Comparison of ENCODE assay signal across 7 cellular contexts in genomic region chr10:8053446-8054242, GRCh38. TPM values are rescaled to one million over a fixed set of nuclear protein-coding genes. Genes with fewer than 3 reads are reported as not detected.
DNase-seq lines count a peak whose midpoint lies in the region; ATAC-seq, FAIRE-seq and TF ChIP-seq lines count a peak whose summit lies in the region.

No MANE protein-coding gene starts in this region.

- peak overlapping the region in 56 of 59 donors; percentile 2 to 68 (median 40) for H3K4me3 ChIP-seq in dorsolateral prefrontal cortex
- peak overlapping the region; percentile 17 for H3K4me3 ChIP-seq in lung

- H3K27me3 Mint-ChIP-seq in activated CD4-positive, alpha-beta T cell treated with anti-CD3 and anti-CD28 coated beads, Interleukin-2, amount 10 ng/mL, durations not matched to agents 24 days and 14 days, result peaks cover 24% of the 10 kb centered on the region

- H3K27ac Mint-ChIP-seq in activated CD4-positive, alpha-beta T cell treated with anti-CD3 and anti-CD28 coated beads, Interleukin-2, amount 10 ng/mL, durations not matched to agents 24 days and 14 days, result peak overlapping the region; percentile 98

- peak overlapping the region; percentile 90 for H3K4me3 Mint-ChIP-seq in activated CD4-positive, alpha-beta T cell treated with anti-CD3 and anti-CD28 coated beads, Interleukin-2, amount 10 ng/mL, durations not matched to agents 24 days and 14 days

- H3K36me3 Mint-ChIP-seq in activated CD4-positive, alpha-beta T cell treated with anti-CD3 and anti-CD28 coated beads, Interleukin-2, amount 10 ng/mL, durations not matched to agents 24 days and 14 days (ENCODE audit: low read depth), result peaks cover 38% of the 10 kb centered on the region

- no peaks in the 10 kb centered on the region for H3K9me3 Mint-ChIP-seq in activated CD4-positive, alpha-beta T cell treated with anti-CD3 and anti-CD28 coated beads, Interleukin-2, amount 10 ng/mL, durations not matched to agents 24 days and 14 days

- FAIRE-seq in GM18507 (lab: Jason Lieb, UNC), result peak; percentile 50

- ATAC-seq in HG02763 (IDR thresholded peaks at IDR 0.05; ENCODE audit: unreplicated experiment) (peak; percentile 68), lung (ENCODE audit: insufficient read depth, low FRiP score) (peak; percentile 76)

- 1 to 3% methylated on average over 48 to 60 of the region's 60 CpGs for WGBS in lung, 2 donors

- no peaks in the 10 kb centered on the region for H3K36me3 ChIP-seq in lung (ENCODE audit: control insufficient read depth in 2 of 2, insufficient read depth in 2 of 2, low read length in 2 of 2)

- DNase-seq in GM18507 (ENCODE audit: extremely low spot score, insufficient read length, low read depth) (peak; percentile 77), NCI-H146 (lab: John Stamatoyannopoulos, UW) (peak; percentile 92), dorsolateral prefrontal cortex (peak in 5 of 10 donors; percentile 12 to 46 (median 35)), lung (ENCODE audit: low spot score) (peak; percentile 71)
- peak; percentile 98 for DNase-seq in activated CD4-positive, alpha-beta T cell treated with anti-CD3 and anti-CD28 coated beads, Interleukin-2, amount 10 ng/mL, durations not matched to agents 24 days and 14 days
- peak; percentile 93 for DNase-seq in stimulated activated CD8-positive, alpha-beta memory T cell treated with anti-CD3 and anti-CD28 coated beads, Interleukin-12 subunit alpha, Interleukin-12 subunit beta, amount 100 ng/mL, for 1 hour (ENCODE audit: low read depth)

- no peak overlapping the region for H3K27ac ChIP-seq in dorsolateral prefrontal cortex
- H3K27ac ChIP-seq in lung (ENCODE audit: low read depth in 1 of 2, low read length in 1 of 2), result peak overlapping the region in 1 of 2 donors; percentile 17

- H3K4me1 Mint-ChIP-seq in activated CD4-positive, alpha-beta T cell treated with anti-CD3 and anti-CD28 coated beads, Interleukin-2, amount 10 ng/mL, durations not matched to agents 24 days and 14 days, result peaks cover 32% of the 10 kb centered on the region

- H3K27me3 ChIP-seq in dorsolateral prefrontal cortex (peaks cover 22 to 100% (median 100%) of the 10 kb centered on the region in 45 donors), lung (ENCODE audit: control insufficient read depth, insufficient read depth) (peaks cover 15% of the 10 kb centered on the region)

- peaks cover 0 to 33% of the 10 kb centered on the region in 2 donors for H3K4me1 ChIP-seq in lung (ENCODE audit: control insufficient read depth in 2 of 2, insufficient read depth in 2 of 2, low read length in 2 of 2)

- intact Hi-C loops in activated CD4-positive, alpha-beta T cell treated with anti-CD3 and anti-CD28 coated beads, Interleukin-2, amount 10 ng/mL, durations not matched to agents 24 days and 14 days (cut with micrococcal nuclease), result loop anchor here (1.0 to 10.0 kb wide), 12 partner anchors 8 to 1156 kb away; partner anchors contain the start of gene TAF3
- intact Hi-C loops in dorsolateral prefrontal cortex (cut with DNase I), result no loop called here

- TF ChIP-seq CTCF in dorsolateral prefrontal cortex (IDR thresholded peaks at IDR 0.05 in 54 of 56, conservative IDR thresholded peaks at IDR 0.05 in 2 of 56; ENCODE audit: low read depth in 1 of 56, partially characterized antibody in 56 of 56), result peak in 40 of 56 donors; percentile 19 to 66 (median 48)
- TF ChIP-seq CTCF in lung (IDR thresholded peaks at IDR 0.05; ENCODE audit: control extremely low read depth, extremely low read depth), result peak; percentile 88

- H3K9me3 ChIP-seq in lung (ENCODE audit: control insufficient read depth in 2 of 2, insufficient read depth in 1 of 2, low read length in 1 of 2), result peaks cover 0 to 3% of the 10 kb centered on the region in 2 donors

RNA-seq across cellular contexts. Expression of gene GATA3, which starts 0.8 kb away (rescaled TPM):
- 79.7 and 81.0 TPM in 2 replicates for total RNA-seq in activated CD4-positive, alpha-beta T cell treated with anti-CD3 and anti-CD28 coated beads, Interleukin-2, amount 10 ng/mL, durations not matched to agents 24 days and 14 days
- under 1 TPM in 8 of 120 experiments, not detected in 112; 0.17 to 0.72 (median 0.28) TPM for total RNA-seq in dorsolateral prefrontal cortex
- 1 to 10 TPM in 1 of 2 donors, under 1 TPM in 1; 0.94 to 3.4 TPM for total RNA-seq in lung
- polyA plus RNA-seq in lung, result 1 to 10 TPM; 1.6 to 1.9 TPM

Comparison
In these comparisons a context has a peak if more than half of its experiments do, and no peak if none do; other contexts are left out.
1. RNA of gene GATA3, which starts 0.8 kb away (total RNA-seq): 79.7 to 81.0 TPM in activated CD4-positive, alpha-beta T cell treated with anti-CD3 and anti-CD28 coated beads, Interleukin-2, amount 10 ng/mL, durations not matched to agents 24 days and 14 days; 0.94 to 3.4 TPM in lung and 0.17 to 0.72 TPM in dorsolateral prefrontal cortex; every median in the first group is over 10 times any median in the second.